Comparison of ENCODE assay signal across 15 cellular contexts in the genomic region with DNA sequence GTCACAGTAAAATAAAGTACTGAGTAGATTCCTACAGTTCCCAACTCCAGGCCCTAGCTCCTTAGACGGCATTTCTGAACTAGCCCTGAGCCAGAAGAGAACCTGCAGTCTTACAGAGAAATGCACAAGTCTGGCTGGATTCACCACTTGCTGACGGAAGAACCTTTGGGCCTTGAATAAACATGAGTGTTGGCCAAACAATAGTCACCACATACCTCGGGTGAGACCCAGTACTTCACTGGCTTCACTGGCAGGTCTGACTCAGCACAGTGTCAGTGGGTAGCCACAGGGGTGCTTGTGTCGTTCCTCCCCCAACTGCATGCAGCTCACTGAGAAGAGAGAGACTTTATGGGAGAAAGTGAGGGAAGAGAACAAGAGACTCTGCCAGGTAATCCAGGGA.
A peak's percentile ranks its signal among the peaks of the same experiment; 100 is the strongest.
DNase-seq lines count a peak whose midpoint lies in the region; ATAC-seq, FAIRE-seq and TF ChIP-seq lines count a peak whose summit lies in the region.
"Had no signal": no experiment of that assay in that cellular context is flagged by ENCODE, and none has a peak within 500 bp of the region (broad histone marks: within the 10 kb centered on the region; RNA-seq: fewer than 3 reads in every experiment).

No MANE protein-coding gene starts in this region.

- CTCF ChIA-PET in activated CD8-positive, alpha-beta T cell treated with anti-CD3 and anti-CD28 coated beads for 36 hours (lab: Charles Lee) = interaction anchor here (2.4 kb wide), 1 partner anchor 41 kb away, joined by 10 read pairs; no protein-coding TSS in a partner anchor

- DNase-seq in AG08396 (ENCODE audit: low spot score) (peak; percentile 84), HTR-8/SVneo (ENCODE audit: insufficient read length, low spot score) (peak; percentile 9), brain pericyte (ENCODE audit: low read depth, low spot score) (peak; percentile 71), islet precursor cell (peak; percentile 69), HuH-7.5 (ENCODE audit: low spot score) (no peak), nucleus accumbens (lab: John Stamatoyannopoulos, UW) (no peak)
- DNase-seq in activated T-cell treated with anti-CD3 and anti-CD28 coated beads, Interleukin-2, amount 50 U/mL, for 24 hours = no peak
- no peak for DNase-seq in activated CD8-positive, alpha-beta T cell treated with anti-CD3 and anti-CD28 coated beads for 36 hours
- DNase-seq: activated CD4-positive, alpha-beta T cell treated with anti-CD3 and anti-CD28 coated beads for 48 hours; CD4-positive, alpha-beta T cell; foreskin melanocyte; NCI-H1694 treated with DMSO at 0.1 percent for 48 hours; SHP77 treated with DMSO at 0.1 percent for 48 hours; stimulated activated naive CD8-positive, alpha-beta T cell treated with anti-CD3 and anti-CD28 coated beads, Interleukin-15, amount 100 ng/mL, for 72 hours had no signal

- H3K4me3 Mint-ChIP-seq in activated T-cell treated with anti-CD3 and anti-CD28 coated beads, Interleukin-2, amount 50 U/mL, for 24 hours = no peak overlapping the region
- no peak overlapping the region for H3K4me3 Mint-ChIP-seq in activated CD8-positive, alpha-beta T cell treated with anti-CD3 and anti-CD28 coated beads for 36 hours
- H3K4me3 Mint-ChIP-seq: activated naive CD8-positive, alpha-beta T cell; CD4-positive, alpha-beta T cell; stimulated activated naive CD8-positive, alpha-beta T cell treated with anti-CD3 and anti-CD28 coated beads, Interleukin-15, amount 100 ng/mL, for 72 hours had no signal

- no peaks in the 10 kb centered on the region for H3K4me1 Mint-ChIP-seq in activated T-cell treated with anti-CD3 and anti-CD28 coated beads, Interleukin-2, amount 50 U/mL, for 24 hours (ENCODE audit: low read depth)
- H3K4me1 Mint-ChIP-seq in activated CD8-positive, alpha-beta T cell treated with anti-CD3 and anti-CD28 coated beads for 36 hours (ENCODE audit: low read depth) = no peaks in the 10 kb centered on the region
- H3K4me1 Mint-ChIP-seq: stimulated activated naive CD8-positive, alpha-beta T cell treated with anti-CD3 and anti-CD28 coated beads, Interleukin-15, amount 100 ng/mL, for 72 hours had no signal

- peaks cover 4% of the 10 kb centered on the region for H3K9me3 Mint-ChIP-seq in activated T-cell treated with anti-CD3 and anti-CD28 coated beads, Interleukin-2, amount 50 U/mL, for 24 hours
- H3K9me3 Mint-ChIP-seq in activated CD8-positive, alpha-beta T cell treated with anti-CD3 and anti-CD28 coated beads for 36 hours = no peaks in the 10 kb centered on the region

- FAIRE-seq in HTR-8/SVneo (lab: Jason Lieb, UNC) = no peak

- H3K27ac Mint-ChIP-seq in activated T-cell treated with anti-CD3 and anti-CD28 coated beads, Interleukin-2, amount 50 U/mL, for 24 hours = no peak overlapping the region
- H3K27ac Mint-ChIP-seq in activated CD8-positive, alpha-beta T cell treated with anti-CD3 and anti-CD28 coated beads for 36 hours = no peak overlapping the region
- H3K27ac Mint-ChIP-seq: activated naive CD8-positive, alpha-beta T cell; CD4-positive, alpha-beta T cell; stimulated activated naive CD8-positive, alpha-beta T cell treated with anti-CD3 and anti-CD28 coated beads, Interleukin-15, amount 100 ng/mL, for 72 hours had no signal

- no peak for ATAC-seq in activated CD8-positive, alpha-beta T cell treated with anti-CD3 and anti-CD28 coated beads for 36 hours
- ATAC-seq: stimulated activated naive CD8-positive, alpha-beta T cell treated with anti-CD3 and anti-CD28 coated beads, Interleukin-15, amount 100 ng/mL, for 72 hours had no signal

- no peaks in the 10 kb centered on the region for H3K27me3 Mint-ChIP-seq in activated T-cell treated with anti-CD3 and anti-CD28 coated beads, Interleukin-2, amount 50 U/mL, for 24 hours
- no peaks in the 10 kb centered on the region for H3K27me3 Mint-ChIP-seq in activated CD8-positive, alpha-beta T cell treated with anti-CD3 and anti-CD28 coated beads for 36 hours
- H3K27me3 Mint-ChIP-seq: activated naive CD8-positive, alpha-beta T cell; CD4-positive, alpha-beta T cell; stimulated activated naive CD8-positive, alpha-beta T cell treated with anti-CD3 and anti-CD28 coated beads, Interleukin-15, amount 100 ng/mL, for 72 hours had no signal

- H3K36me3 Mint-ChIP-seq in activated T-cell treated with anti-CD3 and anti-CD28 coated beads, Interleukin-2, amount 50 U/mL, for 24 hours (ENCODE audit: low read depth) = peaks cover 33% of the 10 kb centered on the region
- H3K36me3 Mint-ChIP-seq in activated CD8-positive, alpha-beta T cell treated with anti-CD3 and anti-CD28 coated beads for 36 hours (ENCODE audit: low read depth) = peaks cover 14% of the 10 kb centered on the region

- intact Hi-C loops in activated CD8-positive, alpha-beta T cell treated with anti-CD3 and anti-CD28 coated beads for 36 hours (cut with micrococcal nuclease) = no loop called here

- POLR2A ChIA-PET in activated CD8-positive, alpha-beta T cell treated with anti-CD3 and anti-CD28 coated beads for 36 hours (lab: Charles Lee) = no interaction called here

- no peak for TF ChIP-seq CTCF in activated CD8-positive, alpha-beta T cell treated with anti-CD3 and anti-CD28 coated beads for 36 hours (IDR thresholded peaks at IDR 0.05)

Comparison
In these comparisons a context has a peak if more than half of its experiments do, and no peak if none do; other contexts are left out.
1. DNase-seq: peak in AG08396 (single experiment), HTR-8/SVneo (single experiment), brain pericyte (single experiment) and islet precursor cell (single experiment); none in HuH-7.5 (single experiment), activated T-cell treated with anti-CD3 and anti-CD28 coated beads, Interleukin-2, amount 50 U/mL, for 24 hours (single experiment), nucleus accumbens (0 of 56) and activated CD8-positive, alpha-beta T cell treated with anti-CD3 and anti-CD28 coated beads for 36 hours (single experiment).